In the genomic region with DNA sequence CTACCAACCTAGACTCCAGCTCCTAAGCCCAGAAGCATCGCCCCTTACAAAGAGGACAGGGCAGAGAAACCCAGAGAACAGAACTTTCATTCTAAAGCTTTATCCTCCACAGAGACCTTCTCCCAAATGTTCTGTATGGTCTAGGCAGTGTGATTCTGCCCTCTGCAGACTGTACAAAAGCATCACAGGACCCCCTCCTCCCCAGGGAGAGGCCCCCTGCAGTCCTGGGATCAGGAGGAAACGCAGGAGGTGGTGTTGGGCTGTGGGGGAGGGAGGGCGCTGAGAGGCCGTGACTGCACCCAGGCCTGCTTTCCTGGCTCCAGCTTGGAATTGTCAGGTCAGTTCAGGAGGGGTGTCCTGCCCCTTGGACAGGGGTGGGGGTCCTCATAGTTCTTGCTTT, we compare ENCODE assay signal across 17 cellular contexts.
"Had no signal": no experiment of that assay in that cellular context is flagged by ENCODE, and none has a peak within 500 bp of the region (broad histone marks: within the 10 kb centered on the region; RNA-seq: fewer than 3 reads in every experiment).

No MANE protein-coding gene starts in this region.

- FAIRE-seq: endometrium had no signal

- H3K4me3 ChIP-seq: dorsolateral prefrontal cortex, esophagus squamous epithelium, lung had no signal

- H3K27me3 ChIP-seq: dorsolateral prefrontal cortex, esophagus squamous epithelium had no signal

- ATAC-seq: left cardiac atrium, right cardiac atrium had no signal

- H3K36me3 ChIP-seq: esophagus squamous epithelium had no signal

- H3K9me3 ChIP-seq: esophagus squamous epithelium had no signal

- H3K27ac ChIP-seq: dorsolateral prefrontal cortex had no signal

- DNase-seq: activated CD4-positive, alpha-beta T cell treated with anti-CD3 and anti-CD28 coated beads, Interleukin-2, amount 50 U/mL, for 4 hours; activated CD4-positive, CD25-positive, alpha-beta regulatory T cell treated with anti-CD3 and anti-CD28 coated beads, Interleukin-2, amount 50 U/mL, for 72 hours; activated gamma-delta T cell; activated T-cell treated with anti-CD3 and anti-CD28 coated beads, Interleukin-2, amount 50 U/mL, for 4 hours; amygdala; dorsolateral prefrontal cortex; esophagus squamous epithelium; foreskin fibroblast; immature natural killer cell; left cardiac atrium; naive B cell; right cardiac atrium; stimulated activated CD4-positive, alpha-beta T cell treated with anti-CD3 and anti-CD28 coated beads, Interleukin-1b, Interleukin-23, amount 100 ng/mL, for 48 hours; stimulated activated naive CD4-positive, alpha-beta T cell; trophoblast cell had no signal
